In genomic region chr22:25763239-25763777, GRCh38 we compare ENCODE assay signal across 16 cellular contexts. TPM values are rescaled to one million over a fixed set of nuclear protein-coding genes. Genes with fewer than 3 reads are reported as not detected.
"Had no signal": no experiment of that assay in that cellular context is flagged by ENCODE, and none has a peak within 500 bp of the region (broad histone marks: within the 10 kb centered on the region; RNA-seq: fewer than 3 reads in every experiment).

No MANE protein-coding gene starts in this region.

- H3K27me3 ChIP-seq: colonic mucosa, testis had no signal

- ATAC-seq: left colon, T-helper 17 cell had no signal

- DNase-seq: activated CD4-positive, CD25-positive, alpha-beta regulatory T cell; activated effector memory CD4-positive, alpha-beta T cell treated with anti-CD3 and anti-CD28 coated beads, Interleukin-2, amount 50 U/mL, for 16 hours; activated T-cell treated with anti-CD3 and anti-CD28 coated beads, Interleukin-2, amount 50 U/mL, for 1 hour; anterior cingulate cortex; colonic mucosa; effector CD4-positive, alpha-beta T cell; left colon; nephron progenitor cell; stimulated activated CD4-positive, alpha-beta T cell treated with anti-CD3 and anti-CD28 coated beads, Interleukin-15, amount 100 ng/mL, for 24 hours; stimulated activated CD4-positive, alpha-beta T cell treated with anti-CD3 and anti-CD28 coated beads, Interleukin-4, amount 100 ng/mL, for 24 hours; T-helper 17 cell; testis had no signal

- H3K4me3 ChIP-seq: colonic mucosa, testis had no signal

- H3K27me3 Mint-ChIP-seq: activated naive CD8-positive, alpha-beta T cell; T-helper 17 cell had no signal

- H3K4me1 ChIP-seq: colonic mucosa, testis had no signal

- H3K27ac ChIP-seq: colonic mucosa, testis had no signal

- H3K4me3 Mint-ChIP-seq: activated naive CD8-positive, alpha-beta T cell; nephron progenitor cell; stimulated activated naive CD8-positive, alpha-beta T cell treated with anti-CD3 and anti-CD28 coated beads, Interleukin-15, Interleukin-2, amounts not matched to agents 100 ng/mL and 50 ng/mL, for 24 hours; T-helper 17 cell had no signal

- H3K36me3 ChIP-seq: colonic mucosa had no signal

- H3K27ac Mint-ChIP-seq: activated naive CD8-positive, alpha-beta T cell; nephron progenitor cell; stimulated activated naive CD8-positive, alpha-beta T cell treated with anti-CD3 and anti-CD28 coated beads, Interleukin-15, Interleukin-2, amounts not matched to agents 100 ng/mL and 50 ng/mL, for 24 hours; T-helper 17 cell had no signal

- H3K4me1 Mint-ChIP-seq: nephron progenitor cell, T-helper 17 cell had no signal

- H3K9me3 ChIP-seq: colonic mucosa, testis had no signal

RNA-seq across cellular contexts. Expression of gene MYO18B, which starts 21.3 kb away (rescaled TPM):
- total RNA-seq: pulmonary artery endothelial cell had no signal
- polyA plus RNA-seq: fibroblast of lung had no signal
